In the genomic region with DNA sequence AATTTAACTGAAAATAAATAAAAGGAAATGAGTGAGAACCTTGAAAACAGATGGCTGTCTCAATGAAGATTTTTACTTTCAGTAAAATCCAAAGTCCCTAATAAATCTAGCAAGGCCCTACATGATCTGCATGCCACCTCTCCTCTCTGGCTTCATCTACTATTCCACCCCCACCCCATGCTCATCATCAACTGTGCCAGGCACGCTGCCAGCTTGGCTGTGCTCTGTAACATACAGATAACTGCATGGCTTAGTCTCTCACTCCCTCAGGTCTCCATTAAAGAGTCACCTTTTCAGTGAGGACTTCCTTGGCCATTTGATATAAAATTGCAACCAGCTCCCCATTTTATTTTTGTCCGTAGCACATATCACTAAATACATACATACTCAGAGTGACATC, we compare ENCODE assay signal across 24 cellular contexts. TPM values are rescaled to one million over a fixed set of nuclear protein-coding genes. Genes with fewer than 3 reads are reported as not detected.
"Had no signal": no experiment of that assay in that cellular context is flagged by ENCODE, and none has a peak within 500 bp of the region (broad histone marks: within the 10 kb centered on the region; RNA-seq: fewer than 3 reads in every experiment).

No MANE protein-coding gene starts in this region.

- H3K4me1 ChIP-seq: left lung, pancreas, right lobe of liver, tibial artery, upper lobe of left lung, uterus had no signal

- ATAC-seq: esophagus mucosa; left lung; pancreas; right lobe of liver; stimulated activated effector memory CD8-positive, alpha-beta T cell treated with anti-CD3 and anti-CD28 coated beads, Interleukin-12 subunit alpha, Interleukin-12 subunit beta, amount 100 ng/mL, for 72 hours; stimulated activated naive CD8-positive, alpha-beta T cell treated with anti-CD3 and anti-CD28 coated beads, Interleukin-15, Interleukin-2, amounts not matched to agents 100 U/mL and 50 U/mL, for 24 hours had no signal

- H3K36me3 ChIP-seq: left lung, pancreas, right lobe of liver, tibial artery, upper lobe of left lung, uterus had no signal

- DNase-seq: cortex of kidney; dorsolateral prefrontal cortex; effector CD8-positive, alpha-beta T cell; immature natural killer cell; left lung; mesendoderm; naive B cell; occipital lobe; pancreas; right lobe of liver; stimulated activated CD4-positive, alpha-beta T cell treated with anti-CD3 and anti-CD28 coated beads, Interleukin-4, amount 100 ng/mL, for 1 hour; stimulated activated CD8-positive, alpha-beta memory T cell treated with anti-CD3 and anti-CD28 coated beads, Interleukin-4, amount 100 ng/mL, for 48 hours; stimulated activated naive CD8-positive, alpha-beta T cell treated with anti-CD3 and anti-CD28 coated beads, Interleukin-15, Interleukin-2, amounts not matched to agents 100 U/mL and 50 U/mL, for 24 hours; tibial artery; upper lobe of left lung; uterus had no signal

- H3K27ac ChIP-seq: dorsolateral prefrontal cortex, left lung, pancreas, right lobe of liver, tibial artery, upper lobe of left lung, uterus had no signal

- H3K9me3 ChIP-seq: pancreas, right lobe of liver, uterus had no signal

- H3K27me3 ChIP-seq: left lung, pancreas, right lobe of liver, tibial artery, upper lobe of left lung had no signal

- H3K4me3 ChIP-seq: dorsolateral prefrontal cortex, left lung, lung, pancreas, right lobe of liver, tibial artery, upper lobe of left lung, uterus had no signal

RNA-seq across cellular contexts. Expression of gene RGSL1, which starts 26.7 kb away (rescaled TPM):
- total RNA-seq: esophagus mucosa, fibroblast of lung, glomerular endothelial cell, lung, occipital lobe, pancreas, progenitor cell of endocrine pancreas, right lobe of liver, temporal lobe, upper lobe of left lung, uterus had no signal
- polyA plus RNA-seq: fibroblast of lung, immature natural killer cell, keratinocyte, pancreas had no signal
